1 cellular context compared by ENCODE assay signal in the genomic region with DNA sequence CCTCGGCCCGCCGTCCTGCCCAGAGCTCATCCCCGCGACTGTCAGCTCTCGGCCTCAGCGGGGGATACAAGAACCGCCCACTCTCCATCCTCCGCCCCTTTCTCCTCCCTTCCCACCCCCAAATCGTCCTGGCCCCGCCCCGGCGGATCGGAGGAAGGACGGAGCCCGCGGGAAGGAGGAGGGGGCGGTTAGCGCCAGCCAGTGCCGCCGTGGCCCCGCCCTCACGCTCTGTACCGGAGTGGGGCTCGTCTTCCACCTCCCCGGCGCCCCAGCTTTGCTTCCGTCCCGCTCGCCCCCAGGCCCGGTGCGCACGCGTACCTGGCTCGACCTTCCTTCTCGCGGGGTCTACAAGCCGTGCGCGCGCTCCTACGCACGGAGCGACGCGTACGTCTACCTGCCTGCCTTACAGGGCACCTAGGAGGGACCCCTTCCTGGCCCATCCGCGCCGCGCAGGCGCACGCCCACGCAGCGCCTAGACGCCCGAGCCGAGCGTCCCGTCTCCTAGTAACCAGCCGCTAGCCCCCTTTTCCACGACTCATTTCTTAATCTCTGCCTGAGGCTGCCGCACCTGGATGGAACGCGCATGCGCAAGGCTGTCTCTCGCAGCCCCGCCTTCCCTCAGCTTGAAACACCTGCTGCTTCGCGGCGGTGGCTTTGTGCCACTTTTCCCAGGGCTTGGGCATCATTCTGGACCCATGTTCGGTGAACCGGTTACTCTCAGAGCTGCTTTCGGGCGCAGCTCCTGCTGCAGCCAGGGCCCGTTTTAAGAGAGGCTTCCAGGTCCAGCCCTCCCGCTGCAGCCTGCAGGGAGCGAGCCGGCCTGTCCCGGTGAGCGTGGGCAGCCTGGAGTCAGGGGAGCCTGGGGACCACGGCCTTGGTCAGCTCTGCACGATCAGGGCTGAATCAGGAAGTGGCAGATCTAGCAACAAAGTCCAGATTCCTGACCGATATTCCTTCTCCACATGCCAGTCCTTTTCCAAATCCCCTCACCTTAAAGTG.
TF ChIP-seq lines count a peak whose summit lies in the region.

A gene with protein sequence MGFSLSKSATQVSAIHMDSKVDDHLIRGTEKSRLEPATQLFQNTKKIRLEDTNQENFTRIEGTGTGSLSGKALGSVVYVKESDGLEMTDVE (plus strand): TSS at position 598 of the 999 bp plus-strand sequence. CDS start 8,852 bp downstream, outside the sequence.

TF ChIP-seq in GM12878, 131 proteins besides CTCF, POLR2A, EP300 and RAD21 (continued from another document):
- TF ChIP-seq RAD51 (IDR thresholded peaks at IDR 0.05) (no peak), STAT1 (conservative IDR thresholded peaks at IDR 0.05) (no peak), EGR1 (IDR thresholded peaks at IDR 0.05; ENCODE audit: borderline replicate concordance in 1 of 2, low read depth in 2 of 2, low read length in 2 of 2) (peak; percentile 98 to 100), RELA (IDR thresholded peaks at IDR 0.05; ENCODE audit: borderline replicate concordance, partially characterized antibody) (no peak), HDGF (IDR thresholded peaks at IDR 0.05) (peak; percentile 97), CBX5 (IDR thresholded peaks at IDR 0.05; ENCODE audit: low read depth) (no peak), BCL11A (IDR thresholded peaks at IDR 0.05; ENCODE audit: low read depth, low read length) (no peak), HCFC1 (IDR thresholded peaks at IDR 0.05; ENCODE audit: low read length) (peak; percentile 30; the same call in 1 of the 2 replicates), ZSCAN29 (IDR thresholded peaks at IDR 0.05) (no peak), ZNF384 (IDR thresholded peaks at IDR 0.05; ENCODE audit: borderline replicate concordance, low read depth, low read length) (no peak), POLR2AphosphoS5 (IDR thresholded peaks at IDR 0.05; ENCODE audit: low read length) (peak; percentile 15; the same call in 1 of the 2 replicates), PML (IDR thresholded peaks at IDR 0.05; ENCODE audit: low read length) (no peak), FOXM1 (IDR thresholded peaks at IDR 0.05; ENCODE audit: low read depth, low read length) (no peak), CBFB (IDR thresholded peaks at IDR 0.05; ENCODE audit: low read depth) (0 out of 2 replicates have a peak, but pooled peaks have one; percentile 37), ATF7 (IDR thresholded peaks at IDR 0.05; ENCODE audit: low read depth) (no peak), LARP7 (IDR thresholded peaks at IDR 0.05) (peak; percentile 31; the same call in 1 of the 2 replicates), PAX8 (IDR thresholded peaks at IDR 0.05) (no peak), ESRRA (IDR thresholded peaks at IDR 0.05; ENCODE audit: low read length) (no peak), CREB1 (IDR thresholded peaks at IDR 0.05; ENCODE audit: low read depth) (peak; percentile 49; the same call in 1 of the 2 replicates), EED (IDR thresholded peaks at IDR 0.05; ENCODE audit: low read depth) (peak; percentile 22; the same call in 1 of the 2 replicates), STAT3 (IDR thresholded peaks at IDR 0.05; ENCODE audit: low read depth, low read length) (no peak), NRF1 (conservative IDR thresholded peaks at IDR 0.05; ENCODE audit: low read depth, low read length) (peak; percentile 44), GATAD2B (conservative IDR thresholded peaks at IDR 0.05; ENCODE audit: low read depth) (peak; percentile 53; the same call in 1 of the 2 replicates), YY1 (IDR thresholded peaks at IDR 0.05; ENCODE audit: low read depth, low read length) (no peak), BHLHE40 (IDR thresholded peaks at IDR 0.05; ENCODE audit: borderline replicate concordance in 1 of 2, low read depth in 2 of 2, low read length in 1 of 2) (peak in 1 of 2 experiments; percentile 62; a peak in 2 of 4 replicates), RUNX3 (IDR thresholded peaks at IDR 0.05; ENCODE audit: low read length) (no peak), NFIC (IDR thresholded peaks at IDR 0.05; ENCODE audit: low read depth, low read length) (no peak), TCF3 (IDR thresholded peaks at IDR 0.05; ENCODE audit: borderline replicate concordance, insufficient read depth, low read depth, low read length) (peak; percentile 53; the same call in 1 of the 2 replicates), ZNF274 (IDR thresholded peaks at IDR 0.05; ENCODE audit: insufficient read depth, insufficient read length) (no peak), IKZF2 (IDR thresholded peaks at IDR 0.05) (peak in 1 of 2 experiments; percentile 38; a peak in 3 of 4 replicates), IKZF1 (conservative IDR thresholded peaks at IDR 0.05) (peak; percentile 55; the same call in 1 of the 2 replicates), NFYA (IDR thresholded peaks at IDR 0.05; ENCODE audit: borderline replicate concordance, low read depth, low read length) (no peak), ZNF217 (IDR thresholded peaks at IDR 0.05) (0 out of 2 replicates have a peak, but pooled peaks have one; percentile 25), CHD2 (IDR thresholded peaks at IDR 0.05; ENCODE audit: borderline replicate concordance, low read depth, low read length) (peak; percentile 72), JUNB (IDR thresholded peaks at IDR 0.05) (no peak), SRF (IDR thresholded peaks at IDR 0.05; ENCODE audit: low read depth in 2 of 2, low read length in 2 of 2) (0 out of 4 replicates have a peak, but pooled peaks have one; percentile 11 to 32), MXI1 (IDR thresholded peaks at IDR 0.05; ENCODE audit: low read depth, low read length) (peak; percentile 51; the same call in 1 of the 2 replicates), TCF12 (IDR thresholded peaks at IDR 0.05; ENCODE audit: low read depth, low read length) (0 out of 2 replicates have a peak, but pooled peaks have one; percentile 2), TAF1 (IDR thresholded peaks at IDR 0.05; ENCODE audit: borderline replicate concordance, low read depth, low read length) (peak; percentile 75; the same call in 1 of the 2 replicates), BMI1 (IDR thresholded peaks at IDR 0.05; ENCODE audit: borderline replicate concordance) (peak; percentile 66), TBL1XR1 (IDR thresholded peaks at IDR 0.05; ENCODE audit: low read depth, low read length) (no peak)
- TF ChIP-seq, protein P1, sequence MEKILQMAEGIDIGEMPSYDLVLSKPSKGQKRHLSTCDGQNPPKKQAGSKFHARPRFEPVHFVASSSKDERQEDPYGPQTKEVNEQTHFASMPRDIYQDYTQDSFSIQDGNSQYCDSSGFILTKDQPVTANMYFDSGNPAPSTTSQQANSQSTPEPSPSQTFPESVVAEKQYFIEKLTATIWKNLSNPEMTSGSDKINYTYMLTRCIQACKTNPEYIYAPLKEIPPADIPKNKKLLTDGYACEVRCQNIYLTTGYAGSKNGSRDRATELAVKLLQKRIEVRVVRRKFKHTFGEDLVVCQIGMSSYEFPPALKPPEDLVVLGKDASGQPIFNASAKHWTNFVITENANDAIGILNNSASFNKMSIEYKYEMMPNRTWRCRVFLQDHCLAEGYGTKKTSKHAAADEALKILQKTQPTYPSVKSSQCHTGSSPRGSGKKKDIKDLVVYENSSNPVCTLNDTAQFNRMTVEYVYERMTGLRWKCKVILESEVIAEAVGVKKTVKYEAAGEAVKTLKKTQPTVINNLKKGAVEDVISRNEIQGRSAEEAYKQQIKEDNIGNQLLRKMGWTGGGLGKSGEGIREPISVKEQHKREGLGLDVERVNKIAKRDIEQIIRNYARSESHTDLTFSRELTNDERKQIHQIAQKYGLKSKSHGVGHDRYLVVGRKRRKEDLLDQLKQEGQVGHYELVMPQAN (conservative IDR thresholded peaks at IDR 0.05) = no peak; the same call in none of the 2 replicates
- TF ChIP-seq, protein P2, sequence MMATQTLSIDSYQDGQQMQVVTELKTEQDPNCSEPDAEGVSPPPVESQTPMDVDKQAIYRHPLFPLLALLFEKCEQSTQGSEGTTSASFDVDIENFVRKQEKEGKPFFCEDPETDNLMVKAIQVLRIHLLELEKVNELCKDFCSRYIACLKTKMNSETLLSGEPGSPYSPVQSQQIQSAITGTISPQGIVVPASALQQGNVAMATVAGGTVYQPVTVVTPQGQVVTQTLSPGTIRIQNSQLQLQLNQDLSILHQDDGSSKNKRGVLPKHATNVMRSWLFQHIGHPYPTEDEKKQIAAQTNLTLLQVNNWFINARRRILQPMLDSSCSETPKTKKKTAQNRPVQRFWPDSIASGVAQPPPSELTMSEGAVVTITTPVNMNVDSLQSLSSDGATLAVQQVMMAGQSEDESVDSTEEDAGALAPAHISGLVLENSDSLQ (IDR thresholded peaks at IDR 0.05) = peak; percentile 61; the same call in 1 of the 2 replicates
- TF ChIP-seq, protein P3, sequence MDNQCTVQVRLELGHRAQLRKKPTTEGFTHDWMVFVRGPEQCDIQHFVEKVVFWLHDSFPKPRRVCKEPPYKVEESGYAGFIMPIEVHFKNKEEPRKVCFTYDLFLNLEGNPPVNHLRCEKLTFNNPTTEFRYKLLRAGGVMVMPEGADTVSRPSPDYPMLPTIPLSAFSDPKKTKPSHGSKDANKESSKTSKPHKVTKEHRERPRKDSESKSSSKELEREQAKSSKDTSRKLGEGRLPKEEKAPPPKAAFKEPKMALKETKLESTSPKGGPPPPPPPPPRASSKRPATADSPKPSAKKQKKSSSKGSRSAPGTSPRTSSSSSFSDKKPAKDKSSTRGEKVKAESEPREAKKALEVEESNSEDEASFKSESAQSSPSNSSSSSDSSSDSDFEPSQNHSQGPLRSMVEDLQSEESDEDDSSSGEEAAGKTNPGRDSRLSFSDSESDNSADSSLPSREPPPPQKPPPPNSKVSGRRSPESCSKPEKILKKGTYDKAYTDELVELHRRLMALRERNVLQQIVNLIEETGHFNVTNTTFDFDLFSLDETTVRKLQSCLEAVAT (IDR thresholded peaks at IDR 0.05) = peak; percentile 15; the same call in 1 of the 2 replicates
- TF ChIP-seq, protein P4, sequence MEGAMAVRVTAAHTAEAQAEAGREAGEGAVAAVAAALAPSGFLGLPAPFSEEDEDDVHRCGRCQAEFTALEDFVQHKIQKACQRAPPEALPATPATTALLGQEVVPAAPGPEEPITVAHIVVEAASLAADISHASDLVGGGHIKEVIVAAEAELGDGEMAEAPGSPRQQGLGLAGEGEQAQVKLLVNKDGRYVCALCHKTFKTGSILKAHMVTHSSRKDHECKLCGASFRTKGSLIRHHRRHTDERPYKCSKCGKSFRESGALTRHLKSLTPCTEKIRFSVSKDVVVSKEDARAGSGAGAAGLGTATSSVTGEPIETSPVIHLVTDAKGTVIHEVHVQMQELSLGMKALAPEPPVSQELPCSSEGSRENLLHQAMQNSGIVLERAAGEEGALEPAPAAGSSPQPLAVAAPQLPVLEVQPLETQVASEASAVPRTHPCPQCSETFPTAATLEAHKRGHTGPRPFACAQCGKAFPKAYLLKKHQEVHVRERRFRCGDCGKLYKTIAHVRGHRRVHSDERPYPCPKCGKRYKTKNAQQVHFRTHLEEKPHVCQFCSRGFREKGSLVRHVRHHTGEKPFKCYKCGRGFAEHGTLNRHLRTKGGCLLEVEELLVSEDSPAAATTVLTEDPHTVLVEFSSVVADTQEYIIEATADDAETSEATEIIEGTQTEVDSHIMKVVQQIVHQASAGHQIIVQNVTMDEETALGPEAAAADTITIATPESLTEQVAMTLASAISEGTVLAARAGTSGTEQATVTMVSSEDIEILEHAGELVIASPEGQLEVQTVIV (IDR thresholded peaks at IDR 0.05; ENCODE audit: borderline replicate concordance, partially characterized antibody) = peak; percentile 27
- TF ChIP-seq, protein P5, sequence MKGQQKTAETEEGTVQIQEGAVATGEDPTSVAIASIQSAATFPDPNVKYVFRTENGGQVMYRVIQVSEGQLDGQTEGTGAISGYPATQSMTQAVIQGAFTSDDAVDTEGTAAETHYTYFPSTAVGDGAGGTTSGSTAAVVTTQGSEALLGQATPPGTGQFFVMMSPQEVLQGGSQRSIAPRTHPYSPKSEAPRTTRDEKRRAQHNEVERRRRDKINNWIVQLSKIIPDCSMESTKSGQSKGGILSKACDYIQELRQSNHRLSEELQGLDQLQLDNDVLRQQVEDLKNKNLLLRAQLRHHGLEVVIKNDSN (IDR thresholded peaks at IDR 0.05; ENCODE audit: borderline replicate concordance, extremely low read length, insufficient read depth, low read depth, low read length) = no peak
- TF ChIP-seq, protein P6, sequence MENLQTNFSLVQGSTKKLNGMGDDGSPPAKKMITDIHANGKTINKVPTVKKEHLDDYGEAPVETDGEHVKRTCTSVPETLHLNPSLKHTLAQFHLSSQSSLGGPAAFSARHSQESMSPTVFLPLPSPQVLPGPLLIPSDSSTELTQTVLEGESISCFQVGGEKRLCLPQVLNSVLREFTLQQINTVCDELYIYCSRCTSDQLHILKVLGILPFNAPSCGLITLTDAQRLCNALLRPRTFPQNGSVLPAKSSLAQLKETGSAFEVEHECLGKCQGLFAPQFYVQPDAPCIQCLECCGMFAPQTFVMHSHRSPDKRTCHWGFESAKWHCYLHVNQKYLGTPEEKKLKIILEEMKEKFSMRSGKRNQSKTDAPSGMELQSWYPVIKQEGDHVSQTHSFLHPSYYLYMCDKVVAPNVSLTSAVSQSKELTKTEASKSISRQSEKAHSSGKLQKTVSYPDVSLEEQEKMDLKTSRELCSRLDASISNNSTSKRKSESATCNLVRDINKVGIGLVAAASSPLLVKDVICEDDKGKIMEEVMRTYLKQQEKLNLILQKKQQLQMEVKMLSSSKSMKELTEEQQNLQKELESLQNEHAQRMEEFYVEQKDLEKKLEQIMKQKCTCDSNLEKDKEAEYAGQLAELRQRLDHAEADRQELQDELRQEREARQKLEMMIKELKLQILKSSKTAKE (IDR thresholded peaks at IDR 0.05; ENCODE audit: low read depth, poor library complexity, severe bottlenecking) = no peak
- TF ChIP-seq, protein P7, sequence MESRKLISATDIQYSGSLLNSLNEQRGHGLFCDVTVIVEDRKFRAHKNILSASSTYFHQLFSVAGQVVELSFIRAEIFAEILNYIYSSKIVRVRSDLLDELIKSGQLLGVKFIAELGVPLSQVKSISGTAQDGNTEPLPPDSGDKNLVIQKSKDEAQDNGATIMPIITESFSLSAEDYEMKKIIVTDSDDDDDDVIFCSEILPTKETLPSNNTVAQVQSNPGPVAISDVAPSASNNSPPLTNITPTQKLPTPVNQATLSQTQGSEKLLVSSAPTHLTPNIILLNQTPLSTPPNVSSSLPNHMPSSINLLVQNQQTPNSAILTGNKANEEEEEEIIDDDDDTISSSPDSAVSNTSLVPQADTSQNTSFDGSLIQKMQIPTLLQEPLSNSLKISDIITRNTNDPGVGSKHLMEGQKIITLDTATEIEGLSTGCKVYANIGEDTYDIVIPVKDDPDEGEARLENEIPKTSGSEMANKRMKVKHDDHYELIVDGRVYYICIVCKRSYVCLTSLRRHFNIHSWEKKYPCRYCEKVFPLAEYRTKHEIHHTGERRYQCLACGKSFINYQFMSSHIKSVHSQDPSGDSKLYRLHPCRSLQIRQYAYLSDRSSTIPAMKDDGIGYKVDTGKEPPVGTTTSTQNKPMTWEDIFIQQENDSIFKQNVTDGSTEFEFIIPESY (IDR thresholded peaks at IDR 0.05) = no peak
- TF ChIP-seq, protein P8, sequence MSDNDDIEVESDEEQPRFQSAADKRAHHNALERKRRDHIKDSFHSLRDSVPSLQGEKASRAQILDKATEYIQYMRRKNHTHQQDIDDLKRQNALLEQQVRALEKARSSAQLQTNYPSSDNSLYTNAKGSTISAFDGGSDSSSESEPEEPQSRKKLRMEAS (IDR thresholded peaks at IDR 0.05; ENCODE audit: low read depth, low read length) = no peak; the same call in 1 of the 2 replicates
